22 cellular contexts compared by ENCODE assay signal in the genomic region with DNA sequence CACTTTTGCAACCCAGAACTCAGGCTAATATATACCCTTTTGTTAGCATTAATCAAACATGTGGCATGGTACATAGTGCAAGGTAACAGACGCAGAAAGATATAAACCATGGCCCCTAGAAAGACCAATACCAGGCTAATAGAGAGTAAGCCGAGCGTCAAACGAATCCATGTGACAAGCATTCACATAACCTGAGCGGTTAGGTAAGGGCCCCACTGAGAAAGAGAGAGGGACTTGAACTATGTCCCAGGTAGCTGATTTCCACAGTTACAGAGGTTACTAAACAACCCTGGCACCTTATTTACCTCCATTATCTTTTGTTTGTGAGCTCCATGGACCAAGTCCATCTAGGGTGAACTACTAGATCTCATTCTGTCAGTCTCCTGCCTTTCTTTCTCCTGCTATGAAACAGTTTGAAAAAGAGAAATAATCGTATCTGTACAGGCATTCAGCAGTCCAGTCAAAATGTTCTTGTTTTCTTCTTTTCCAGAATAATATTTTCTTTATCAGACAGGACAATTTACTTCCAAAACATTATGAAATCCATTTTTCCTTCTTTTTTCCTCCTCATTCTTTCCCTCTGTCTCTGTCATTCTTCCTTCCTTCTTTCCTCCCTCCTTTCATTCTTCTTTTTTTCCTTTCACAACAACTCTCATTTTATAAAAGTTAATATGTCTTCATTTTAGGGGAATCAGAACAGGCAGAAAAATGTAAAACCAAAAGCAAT.
"Had no signal": no experiment of that assay in that cellular context is flagged by ENCODE, and none has a peak within 500 bp of the region (broad histone marks: within the 10 kb centered on the region; RNA-seq: fewer than 3 reads in every experiment).

No MANE protein-coding gene starts in this region.

- FAIRE-seq: endothelial cell of umbilical vein, urothelium cell line had no signal

- H3K27me3 Mint-ChIP-seq: central memory CD8-positive, alpha-beta T cell; dendritic cell treated with granulocyte-macrophage colony-stimulating factor and Interleukin-4, amounts not matched to agents 40 ng/mL and 50 ng/mL, for 4 days; memory B cell had no signal

- H3K27me3 ChIP-seq: foreskin keratinocyte, heart left ventricle, left lung had no signal

- H3K9me3 ChIP-seq: heart left ventricle, left lung, lower lobe of right lung, psoas muscle had no signal

- H3K27ac ChIP-seq: foreskin keratinocyte, heart left ventricle, left lung, lower lobe of right lung, psoas muscle had no signal

- H3K27ac Mint-ChIP-seq: dendritic cell treated with granulocyte-macrophage colony-stimulating factor and Interleukin-4, amounts not matched to agents 40 ng/mL and 50 ng/mL, for 4 days; endodermal cell; memory B cell; mesothelial cell of epicardium; nephron had no signal

- H3K36me3 ChIP-seq: heart left ventricle, left lung, lower lobe of right lung had no signal

- H3K4me1 ChIP-seq: psoas muscle had no signal

- H3K9me3 Mint-ChIP-seq: central memory CD8-positive, alpha-beta T cell; dendritic cell treated with granulocyte-macrophage colony-stimulating factor and Interleukin-4, amounts not matched to agents 40 ng/mL and 50 ng/mL, for 4 days; endodermal cell; memory B cell had no signal

- ATAC-seq: foreskin keratinocyte, heart left ventricle, left lung, lower lobe of right lung, psoas muscle, sciatic nerve had no signal

- DNase-seq: effector CD4-positive, alpha-beta T cell; endodermal cell; erythroblast; foreskin keratinocyte; heart left ventricle; hypothalamus; kidney glomerular epithelial cell; left lung; lower lobe of right lung; occipital lobe; psoas muscle; retina; stimulated activated CD4-positive, alpha-beta T cell treated with anti-CD3 and anti-CD28 coated beads, Interleukin-2, amount 100 ng/mL, for 24 hours; stimulated activated naive CD4-positive, alpha-beta T cell treated with Interleukin-2 at 50 U/mL for 16 hours had no signal

- H3K4me1 Mint-ChIP-seq: memory B cell had no signal

- H3K4me3 Mint-ChIP-seq: central memory CD8-positive, alpha-beta T cell; dendritic cell treated with granulocyte-macrophage colony-stimulating factor and Interleukin-4, amounts not matched to agents 40 ng/mL and 50 ng/mL, for 4 days; endodermal cell; memory B cell; mesothelial cell of epicardium; nephron had no signal

- H3K36me3 Mint-ChIP-seq: memory B cell, mesothelial cell of epicardium had no signal

- H3K4me3 ChIP-seq: heart left ventricle, left lung, lower lobe of right lung, psoas muscle had no signal
